In genomic region chr12:57006809-57007475, GRCh38 we compare ENCODE assay signal across 8 cellular contexts. TPM values are rescaled to one million over a fixed set of nuclear protein-coding genes. Genes with fewer than 3 reads are reported as not detected.
A peak's percentile ranks its signal among the peaks of the same experiment; 100 is the strongest.
DNase-seq lines count a peak whose midpoint lies in the region; FAIRE-seq and TF ChIP-seq lines count a peak whose summit lies in the region.

No MANE protein-coding gene starts in this region.

- H3K79me2 ChIP-seq in astrocyte (ENCODE audit: insufficient read depth, low read length): peaks cover 42% of the 10 kb centered on the region

- peak overlapping the region; percentile 43 for H2AFZ ChIP-seq in astrocyte (ENCODE audit: low read depth, low read length)

- peaks cover 34% of the 10 kb centered on the region for H4K20me1 ChIP-seq in astrocyte (ENCODE audit: insufficient read depth, low read length)

- CTCF ChIA-PET in A673 (lab: Charles Lee): interaction anchor here (0.5 to 3.0 kb wide), 3 partner anchors 16 to 105 kb away, joined by 4 to 30 read pairs (median 7); partner anchors contain the start of gene STAT6

- peaks cover 6% of the 10 kb centered on the region for H3K4me1 ChIP-seq in A673 (ENCODE audit: insufficient read depth, low read length, poor library complexity, severe bottlenecking)
- H3K4me1 ChIP-seq in HUES6 (ENCODE audit: control insufficient read depth, insufficient read depth, low read length): peaks cover 29% of the 10 kb centered on the region
- peaks cover 11% of the 10 kb centered on the region for H3K4me1 ChIP-seq in astrocyte (ENCODE audit: insufficient read depth, low read length)
- H3K4me1 ChIP-seq in muscle layer of duodenum (ENCODE audit: control insufficient read depth in 1 of 2, insufficient read depth in 2 of 2, low read length in 2 of 2): peaks cover 21 to 30% of the 10 kb centered on the region in 2 donors

- H3K27ac Mint-ChIP-seq in astrocyte (ENCODE audit: unreplicated experiment): peak overlapping the region; percentile 62

- H3K36me3 Mint-ChIP-seq in astrocyte (ENCODE audit: low read depth, unreplicated experiment): peaks cover 16% of the 10 kb centered on the region

- H3K4me3 Mint-ChIP-seq in astrocyte (ENCODE audit: unreplicated experiment): peak overlapping the region; percentile 87

- no peak for DNase-seq in A673 (ENCODE audit: low spot score)
- DNase-seq in astrocyte (ENCODE audit: low read depth): no peak
- no peak for DNase-seq in inferior parietal cortex (ENCODE audit: extremely low spot score)
- no peak for DNase-seq in HK-2 (ENCODE audit: unreplicated experiment)
- no peak for DNase-seq in T-helper 9 cell
- no peak for DNase-seq in nucleus accumbens (lab: John Stamatoyannopoulos, UW)

- H3K27me3 Mint-ChIP-seq in astrocyte (ENCODE audit: low read depth, unreplicated experiment): no peaks in the 10 kb centered on the region

- no peaks in the 10 kb centered on the region for H3K27me3 ChIP-seq in A673 (replicated peaks; ENCODE audit: insufficient read depth, low read depth, low read length, poor library complexity)
- no peaks in the 10 kb centered on the region for H3K27me3 ChIP-seq in HUES6 (ENCODE audit: control insufficient read depth, insufficient read depth, low read length)
- H3K27me3 ChIP-seq in astrocyte (ENCODE audit: insufficient read depth, low read length): peaks cover 4% of the 10 kb centered on the region
- no peaks in the 10 kb centered on the region for H3K27me3 ChIP-seq in muscle layer of duodenum (ENCODE audit: low read depth, low read length)

- no peak for FAIRE-seq in astrocyte (lab: Jason Lieb, UNC)

- H3K9me3 ChIP-seq in A673 (ENCODE audit: low read depth, low read length, poor library complexity, severe bottlenecking) (no peaks in the 10 kb centered on the region), HUES6 (ENCODE audit: control insufficient read depth, insufficient read depth, low read depth, low read length) (no peaks in the 10 kb centered on the region), astrocyte (ENCODE audit: insufficient read depth, low read depth, low read length) (no peaks in the 10 kb centered on the region), muscle layer of duodenum (ENCODE audit: control insufficient read depth in 1 of 2, low read length in 2 of 2) (no peaks in the 10 kb centered on the region)

- POLR2A ChIA-PET in A673 (lab: Charles Lee; ENCODE audit: low non-redundant PET): no interaction called here

- H3K4me2 ChIP-seq in astrocyte (ENCODE audit: low read length): peak overlapping the region; percentile 75

- H3K9ac ChIP-seq in HUES6 (ENCODE audit: low read length) (no peak overlapping the region), astrocyte (ENCODE audit: low read length) (peak overlapping the region; percentile 57)

- H3K4me1 Mint-ChIP-seq in astrocyte (ENCODE audit: low read depth, unreplicated experiment): peaks cover 30% of the 10 kb centered on the region

- BruUV-seq in A673 (replicated peaks; lab: Mats Ljungman, UMichigan): no TSS peak

- H3K9me3 Mint-ChIP-seq in astrocyte (ENCODE audit: unreplicated experiment): peaks cover 2% of the 10 kb centered on the region

- no peak overlapping the region for H3K27ac ChIP-seq in A673 (ENCODE audit: low read depth, low read length, poor library complexity, severe bottlenecking)
- no peak overlapping the region for H3K27ac ChIP-seq in HUES6 (ENCODE audit: low read depth, low read length)
- no peak overlapping the region for H3K27ac ChIP-seq in astrocyte (ENCODE audit: low read depth, low read length)
- H3K27ac ChIP-seq in muscle layer of duodenum (ENCODE audit: low read length): no peak overlapping the region

- H3K4me3 ChIP-seq in A673 (ENCODE audit: low read depth, low read length, poor library complexity, severe bottlenecking) (peak overlapping the region; percentile 95), HUES6 (ENCODE audit: low read depth, low read length) (peak overlapping the region; percentile 44), astrocyte (ENCODE audit: insufficient read depth, low read depth, low read length) (peak overlapping the region; percentile 54), muscle layer of duodenum (ENCODE audit: low read depth in 1 of 2, low read length in 2 of 2) (peak overlapping the region; percentile 29 to 43)

- H3K36me3 ChIP-seq in A673 (ENCODE audit: insufficient read depth, low read length, poor library complexity, severe bottlenecking) (peaks cover 29% of the 10 kb centered on the region), HUES6 (ENCODE audit: control insufficient read depth, insufficient read depth, low read length) (peaks cover 30% of the 10 kb centered on the region), astrocyte (ENCODE audit: insufficient read depth, low read length) (peaks cover 25% of the 10 kb centered on the region), muscle layer of duodenum (ENCODE audit: control insufficient read depth in 1 of 2, insufficient read depth in 2 of 2, low read length in 2 of 2) (peaks cover 24 to 27% of the 10 kb centered on the region in 2 donors)

- intact Hi-C loops in A673 (cut with micrococcal nuclease; ENCODE audit: unreplicated experiment): loop anchor here (5.0 kb wide), 1 partner anchor 175 kb away; no protein-coding TSS in a partner anchor

- TF ChIP-seq CTCF in A673 (conservative IDR thresholded peaks at IDR 0.05; ENCODE audit: low read depth, low read length): no peak
- TF ChIP-seq CTCF in astrocyte (IDR thresholded peaks at IDR 0.05; ENCODE audit: insufficient read depth, low read depth, low read length): no peak

RNA-seq across cellular contexts. Expression of gene ZBTB39, which starts 0.6 kb away (rescaled TPM):
- 17.4 and 18.2 TPM in 2 replicates for total RNA-seq in A673 (2021)
- 8.4 and 9.8 TPM in 2 replicates for total RNA-seq in astrocyte

RNA-seq across cellular contexts. Expression of gene TAC3, which starts 9.4 kb away (rescaled TPM):
- total RNA-seq in A673 (2021) (0.79 TPM in 1 of 2 replicates, not detected in the other), astrocyte (1.3 and 2.5 TPM in 2 replicates)

RNA-seq across cellular contexts. Expression of gene MYO1A, which starts 43.0 kb away (rescaled TPM):
- total RNA-seq in A673 (2021) (1.1 and 1.2 TPM in 2 replicates), astrocyte (0.34 TPM in 1 of 2 replicates, not detected in the other)

RNA-seq across cellular contexts. Expression of gene RDH16, which starts 49.5 kb away (rescaled TPM):
- 0.24 and 0.42 TPM in 2 replicates for total RNA-seq in A673 (2021)
- total RNA-seq in astrocyte: 0.31 and 0.32 TPM in 2 replicates

Comparison
In these comparisons a context has a peak if more than half of its experiments do, and no peak if none do; other contexts are left out.
1. H3K4me3 ChIP-seq: peak in every context shown above with its lines; median percentile 95 in A673; 54 in astrocyte; 44 in HUES6; 36 in muscle layer of duodenum.